In the genomic region with DNA sequence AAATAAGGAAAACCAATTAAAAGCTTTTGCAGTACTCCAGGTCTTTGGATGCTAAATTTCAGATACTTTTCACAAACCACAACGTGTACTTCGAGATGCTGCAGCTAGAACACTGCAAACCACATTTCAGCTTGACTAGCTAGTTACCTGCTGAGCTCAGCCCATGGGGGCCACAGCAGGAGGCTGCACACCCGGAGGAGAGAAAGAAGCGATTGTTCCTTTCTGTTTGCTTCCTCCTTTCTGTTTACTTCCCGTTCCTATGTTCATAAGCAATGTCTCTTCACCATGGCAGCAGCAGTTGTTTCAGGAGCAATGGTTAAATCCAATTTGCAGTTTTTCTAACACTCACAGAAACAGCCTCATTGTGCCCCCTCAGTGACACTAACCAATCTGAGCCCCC, we compare ENCODE assay signal across 9 cellular contexts.
A peak's percentile ranks its signal among the peaks of the same experiment; 100 is the strongest.
DNase-seq lines count a peak whose midpoint lies in the region; ATAC-seq and TF ChIP-seq lines count a peak whose summit lies in the region.
"Had no signal": no experiment of that assay in that cellular context is flagged by ENCODE, and none has a peak within 500 bp of the region (broad histone marks: within the 10 kb centered on the region; RNA-seq: fewer than 3 reads in every experiment).

No MANE protein-coding gene starts in this region.

- TF ChIP-seq POLR2A in gastroesophageal sphincter (IDR thresholded peaks at IDR 0.05) = no peak

- H3K4me3 ChIP-seq in A673 (ENCODE audit: low read depth, low read length, poor library complexity, severe bottlenecking) = no peak overlapping the region
- H3K4me3 ChIP-seq in choroid plexus epithelial cell (ENCODE audit: low read depth, low read length) = no peak overlapping the region
- H3K4me3 ChIP-seq in gastroesophageal sphincter = no peak overlapping the region

- H3K27ac ChIP-seq in A673 (ENCODE audit: low read depth, low read length, poor library complexity, severe bottlenecking) (no peak overlapping the region), gastroesophageal sphincter (no peak overlapping the region)
- H3K27ac ChIP-seq: WERI-Rb-1 had no signal

- ATAC-seq in GM19351 (IDR thresholded peaks at IDR 0.05; ENCODE audit: unreplicated experiment) = peak; percentile 60
- ATAC-seq in gastroesophageal sphincter = no peak
- ATAC-seq in omental fat pad (ENCODE audit: low FRiP score) = no peak

- no peak for TF ChIP-seq CTCF in A673 (conservative IDR thresholded peaks at IDR 0.05; ENCODE audit: low read depth, low read length)
- TF ChIP-seq CTCF in choroid plexus epithelial cell (conservative IDR thresholded peaks at IDR 0.05; ENCODE audit: low read depth, low read length) = peak; percentile 4
- no peak for TF ChIP-seq CTCF in gastroesophageal sphincter (IDR thresholded peaks at IDR 0.05)
- TF ChIP-seq CTCF in omental fat pad (IDR thresholded peaks at IDR 0.05) = no peak

- no peak for TF ChIP-seq EP300 in gastroesophageal sphincter (IDR thresholded peaks at IDR 0.05)

- no TSS peak for BruUV-seq in A673 (replicated peaks; lab: Mats Ljungman, UMichigan)

- H3K4me1 ChIP-seq in A673 (ENCODE audit: insufficient read depth, low read length, poor library complexity, severe bottlenecking) (peaks cover 25% of the 10 kb centered on the region), gastroesophageal sphincter (no peaks in the 10 kb centered on the region)

- WGBS in gastroesophageal sphincter (ENCODE audit: low coverage in 1 of 2), 2 donors = 60 to 87% methylated on average over 5 of the region's 5 CpGs

- DNase-seq in A673 (ENCODE audit: low spot score) (peak; percentile 43), NOMO-1 treated with dmso at 0.1 percent for 144 hours (lab: John Stamatoyannopoulos, UW; ENCODE audit: unreplicated experiment) (peak; percentile 51), choroid plexus epithelial cell (ENCODE audit: low read depth) (peak; percentile 81), NAMALWA (ENCODE audit: low spot score) (no peak), omental fat pad (ENCODE audit: low spot score) (no peak)
- DNase-seq in activated CD4-positive, CD25-positive, alpha-beta regulatory T cell treated with anti-CD3 and anti-CD28 coated beads, Interleukin-2, amount 50 U/mL, for 72 hours = no peak
- DNase-seq: WERI-Rb-1 had no signal

- CTCF ChIA-PET in A673 (lab: Charles Lee) = no interaction called here

- H3K27me3 ChIP-seq in A673 (replicated peaks; ENCODE audit: insufficient read depth, low read depth, low read length, poor library complexity) (no peaks in the 10 kb centered on the region), gastroesophageal sphincter (no peaks in the 10 kb centered on the region)

- H3K36me3 ChIP-seq in A673 (ENCODE audit: insufficient read depth, low read length, poor library complexity, severe bottlenecking) (no peaks in the 10 kb centered on the region), gastroesophageal sphincter (no peaks in the 10 kb centered on the region)
- H3K36me3 ChIP-seq: WERI-Rb-1 had no signal

- POLR2A ChIA-PET in A673 (lab: Charles Lee; ENCODE audit: low non-redundant PET) = no interaction called here

- intact Hi-C loops in A673 (cut with micrococcal nuclease; ENCODE audit: unreplicated experiment) = loop anchor here (5.0 to 10.0 kb wide), 3 partner anchors 61 to 626 kb away; no protein-coding TSS in a partner anchor

- H3K9me3 ChIP-seq in A673 (ENCODE audit: low read depth, low read length, poor library complexity, severe bottlenecking) (no peaks in the 10 kb centered on the region), gastroesophageal sphincter (no peaks in the 10 kb centered on the region)

Comparison
In these comparisons a context has a peak if more than half of its experiments do, and no peak if none do; other contexts are left out.
1. DNase-seq: peak in A673 (single experiment), NOMO-1 treated with dmso at 0.1 percent for 144 hours (single experiment) and choroid plexus epithelial cell (single experiment); none in NAMALWA (single experiment), omental fat pad (single experiment) and activated CD4-positive, CD25-positive, alpha-beta regulatory T cell treated with anti-CD3 and anti-CD28 coated beads, Interleukin-2, amount 50 U/mL, for 72 hours (single experiment).